Comparison of ENCODE assay signal across 1 cellular context in the genomic region with DNA sequence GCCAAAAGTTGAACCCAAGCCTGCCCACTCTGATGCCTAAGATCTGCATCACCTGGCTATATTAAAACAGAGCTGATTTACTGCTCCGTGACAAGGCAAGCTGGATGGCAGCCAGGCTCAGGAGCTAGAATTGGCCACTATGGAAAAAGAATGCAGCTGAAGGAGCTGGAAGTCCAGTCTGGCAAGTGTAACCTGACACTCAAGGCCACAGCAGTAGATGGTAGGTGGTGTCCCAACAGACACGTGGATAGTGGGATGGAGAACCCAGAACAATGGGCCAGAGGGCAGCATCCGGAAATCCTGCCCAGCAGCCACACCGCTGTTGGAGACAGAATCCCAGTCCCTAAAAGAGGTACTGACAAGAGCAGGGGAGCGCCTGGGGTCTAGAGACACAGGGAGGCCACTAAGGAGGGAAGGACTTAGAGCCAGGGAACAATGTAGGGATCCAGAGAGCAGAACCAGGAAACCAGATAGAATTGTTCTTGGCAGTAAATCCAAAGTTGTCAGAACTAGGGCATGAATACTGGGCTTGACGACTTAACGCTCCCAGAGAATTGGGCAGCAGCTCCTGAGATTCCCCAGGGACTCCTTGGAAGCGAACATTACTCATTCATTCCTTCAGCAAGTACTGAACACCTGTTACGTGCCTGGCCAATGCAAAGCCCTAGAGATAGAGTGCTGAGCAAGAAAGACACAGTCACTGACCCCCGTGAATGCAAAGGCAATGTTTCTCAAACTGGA.
A peak's percentile ranks its signal among the peaks of the same experiment; 100 is the strongest.
TF ChIP-seq lines count a peak whose summit lies in the region.

No MANE protein-coding gene starts in this region.

TF ChIP-seq in HEK293, 187 proteins besides CTCF, POLR2A, EP300 and RAD21 (continued from another document):
- TF ChIP-seq OSR2 (tag by site-specific recombination; IDR thresholded peaks at IDR 0.05) = peak; percentile 65
- TF ChIP-seq, protein P1, sequence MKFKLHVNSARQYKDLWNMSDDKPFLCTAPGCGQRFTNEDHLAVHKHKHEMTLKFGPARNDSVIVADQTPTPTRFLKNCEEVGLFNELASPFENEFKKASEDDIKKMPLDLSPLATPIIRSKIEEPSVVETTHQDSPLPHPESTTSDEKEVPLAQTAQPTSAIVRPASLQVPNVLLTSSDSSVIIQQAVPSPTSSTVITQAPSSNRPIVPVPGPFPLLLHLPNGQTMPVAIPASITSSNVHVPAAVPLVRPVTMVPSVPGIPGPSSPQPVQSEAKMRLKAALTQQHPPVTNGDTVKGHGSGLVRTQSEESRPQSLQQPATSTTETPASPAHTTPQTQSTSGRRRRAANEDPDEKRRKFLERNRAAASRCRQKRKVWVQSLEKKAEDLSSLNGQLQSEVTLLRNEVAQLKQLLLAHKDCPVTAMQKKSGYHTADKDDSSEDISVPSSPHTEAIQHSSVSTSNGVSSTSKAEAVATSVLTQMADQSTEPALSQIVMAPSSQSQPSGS (tag by site-specific recombination; IDR thresholded peaks at IDR 0.05; ENCODE audit: low read depth) = no peak
- TF ChIP-seq ZNF335 (tag by site-specific recombination; conservative IDR thresholded peaks at IDR 0.05) = no peak
- peak; percentile 40; the same call in 1 of the 2 replicates for TF ChIP-seq MZF1 (tag by site-specific recombination; IDR thresholded peaks at IDR 0.05; ENCODE audit: borderline replicate concordance)
- no peak for TF ChIP-seq SP3 (tag by site-specific recombination; IDR thresholded peaks at IDR 0.05)
- TF ChIP-seq KLF8 (tag by site-specific recombination; IDR thresholded peaks at IDR 0.05) = no peak
- no peak for TF ChIP-seq ZXDB (tag by site-specific recombination; IDR thresholded peaks at IDR 0.05)
- TF ChIP-seq ZBTB7A (tag by site-specific recombination; IDR thresholded peaks at IDR 0.05; ENCODE audit: low read depth) = no peak
- no peak for TF ChIP-seq ZNF521 (tag by site-specific recombination; IDR thresholded peaks at IDR 0.05)
- TF ChIP-seq, protein P2, sequence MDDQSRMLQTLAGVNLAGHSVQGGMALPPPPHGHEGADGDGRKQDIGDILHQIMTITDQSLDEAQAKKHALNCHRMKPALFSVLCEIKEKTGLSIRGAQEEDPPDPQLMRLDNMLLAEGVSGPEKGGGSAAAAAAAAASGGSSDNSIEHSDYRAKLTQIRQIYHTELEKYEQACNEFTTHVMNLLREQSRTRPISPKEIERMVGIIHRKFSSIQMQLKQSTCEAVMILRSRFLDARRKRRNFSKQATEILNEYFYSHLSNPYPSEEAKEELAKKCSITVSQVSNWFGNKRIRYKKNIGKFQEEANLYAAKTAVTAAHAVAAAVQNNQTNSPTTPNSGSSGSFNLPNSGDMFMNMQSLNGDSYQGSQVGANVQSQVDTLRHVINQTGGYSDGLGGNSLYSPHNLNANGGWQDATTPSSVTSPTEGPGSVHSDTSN (CRISPR knock-in tag; IDR thresholded peaks at IDR 0.05) = no peak
- TF ChIP-seq, protein P3, sequence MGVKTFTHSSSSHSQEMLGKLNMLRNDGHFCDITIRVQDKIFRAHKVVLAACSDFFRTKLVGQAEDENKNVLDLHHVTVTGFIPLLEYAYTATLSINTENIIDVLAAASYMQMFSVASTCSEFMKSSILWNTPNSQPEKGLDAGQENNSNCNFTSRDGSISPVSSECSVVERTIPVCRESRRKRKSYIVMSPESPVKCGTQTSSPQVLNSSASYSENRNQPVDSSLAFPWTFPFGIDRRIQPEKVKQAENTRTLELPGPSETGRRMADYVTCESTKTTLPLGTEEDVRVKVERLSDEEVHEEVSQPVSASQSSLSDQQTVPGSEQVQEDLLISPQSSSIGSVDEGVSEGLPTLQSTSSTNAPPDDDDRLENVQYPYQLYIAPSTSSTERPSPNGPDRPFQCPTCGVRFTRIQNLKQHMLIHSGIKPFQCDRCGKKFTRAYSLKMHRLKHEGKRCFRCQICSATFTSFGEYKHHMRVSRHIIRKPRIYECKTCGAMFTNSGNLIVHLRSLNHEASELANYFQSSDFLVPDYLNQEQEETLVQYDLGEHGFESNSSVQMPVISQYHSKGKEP (tag by site-specific recombination; IDR thresholded peaks at IDR 0.05) = no peak
- TF ChIP-seq, protein P4, sequence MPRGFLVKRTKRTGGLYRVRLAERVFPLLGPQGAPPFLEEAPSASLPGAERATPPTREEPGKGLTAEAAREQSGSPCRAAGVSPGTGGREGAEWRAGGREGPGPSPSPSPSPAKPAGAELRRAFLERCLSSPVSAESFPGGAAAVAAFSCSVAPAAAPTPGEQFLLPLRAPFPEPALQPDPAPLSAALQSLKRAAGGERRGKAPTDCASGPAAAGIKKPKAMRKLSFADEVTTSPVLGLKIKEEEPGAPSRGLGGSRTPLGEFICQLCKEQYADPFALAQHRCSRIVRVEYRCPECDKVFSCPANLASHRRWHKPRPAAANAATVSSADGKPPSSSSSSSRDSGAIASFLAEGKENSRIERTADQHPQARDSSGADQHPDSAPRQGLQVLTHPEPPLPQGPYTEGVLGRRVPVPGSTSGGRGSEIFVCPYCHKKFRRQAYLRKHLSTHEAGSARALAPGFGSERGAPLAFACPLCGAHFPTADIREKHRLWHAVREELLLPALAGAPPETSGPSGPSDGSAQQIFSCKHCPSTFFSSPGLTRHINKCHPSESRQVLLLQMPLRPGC (tag by site-specific recombination; IDR thresholded peaks at IDR 0.05) = no peak
- peak; percentile 24; the same call in 1 of the 2 replicates for TF ChIP-seq ZFHX2 (tag by site-specific recombination; conservative IDR thresholded peaks at IDR 0.05)
- TF ChIP-seq ZNF777 (tag by site-specific recombination; IDR thresholded peaks at IDR 0.05; ENCODE audit: borderline replicate concordance) = no peak
- no peak for TF ChIP-seq ZNF830 (tag by site-specific recombination; IDR thresholded peaks at IDR 0.05; ENCODE audit: low read depth)
- TF ChIP-seq, protein P5, sequence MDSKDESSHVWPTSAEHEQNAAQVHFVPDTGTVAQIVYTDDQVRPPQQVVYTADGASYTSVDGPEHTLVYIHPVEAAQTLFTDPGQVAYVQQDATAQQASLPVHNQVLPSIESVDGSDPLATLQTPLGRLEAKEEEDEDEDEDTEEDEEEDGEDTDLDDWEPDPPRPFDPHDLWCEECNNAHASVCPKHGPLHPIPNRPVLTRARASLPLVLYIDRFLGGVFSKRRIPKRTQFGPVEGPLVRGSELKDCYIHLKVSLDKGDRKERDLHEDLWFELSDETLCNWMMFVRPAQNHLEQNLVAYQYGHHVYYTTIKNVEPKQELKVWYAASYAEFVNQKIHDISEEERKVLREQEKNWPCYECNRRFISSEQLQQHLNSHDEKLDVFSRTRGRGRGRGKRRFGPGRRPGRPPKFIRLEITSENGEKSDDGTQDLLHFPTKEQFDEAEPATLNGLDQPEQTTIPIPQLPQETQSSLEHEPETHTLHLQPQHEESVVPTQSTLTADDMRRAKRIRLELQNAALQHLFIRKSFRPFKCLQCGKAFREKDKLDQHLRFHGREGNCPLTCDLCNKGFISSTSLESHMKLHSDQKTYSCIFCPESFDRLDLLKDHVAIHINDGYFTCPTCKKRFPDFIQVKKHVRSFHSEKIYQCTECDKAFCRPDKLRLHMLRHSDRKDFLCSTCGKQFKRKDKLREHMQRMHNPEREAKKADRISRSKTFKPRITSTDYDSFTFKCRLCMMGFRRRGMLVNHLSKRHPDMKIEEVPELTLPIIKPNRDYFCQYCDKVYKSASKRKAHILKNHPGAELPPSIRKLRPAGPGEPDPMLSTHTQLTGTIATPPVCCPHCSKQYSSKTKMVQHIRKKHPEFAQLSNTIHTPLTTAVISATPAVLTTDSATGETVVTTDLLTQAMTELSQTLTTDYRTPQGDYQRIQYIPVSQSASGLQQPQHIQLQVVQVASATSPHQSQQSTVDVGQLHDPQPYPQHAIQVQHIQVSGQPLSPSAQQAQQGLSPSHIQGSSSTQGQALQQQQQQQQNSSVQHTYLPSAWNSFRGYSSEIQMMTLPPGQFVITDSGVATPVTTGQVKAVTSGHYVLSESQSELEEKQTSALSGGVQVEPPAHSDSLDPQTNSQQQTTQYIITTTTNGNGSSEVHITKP (tag by site-specific recombination; IDR thresholded peaks at IDR 0.05) = peak; percentile 25; the same call in 1 of the 2 replicates
- no peak for TF ChIP-seq ZNF184 (tag by site-specific recombination; IDR thresholded peaks at IDR 0.05)
- TF ChIP-seq ZNF558 (tag by site-specific recombination; IDR thresholded peaks at IDR 0.05) = no peak
- TF ChIP-seq, protein P6, sequence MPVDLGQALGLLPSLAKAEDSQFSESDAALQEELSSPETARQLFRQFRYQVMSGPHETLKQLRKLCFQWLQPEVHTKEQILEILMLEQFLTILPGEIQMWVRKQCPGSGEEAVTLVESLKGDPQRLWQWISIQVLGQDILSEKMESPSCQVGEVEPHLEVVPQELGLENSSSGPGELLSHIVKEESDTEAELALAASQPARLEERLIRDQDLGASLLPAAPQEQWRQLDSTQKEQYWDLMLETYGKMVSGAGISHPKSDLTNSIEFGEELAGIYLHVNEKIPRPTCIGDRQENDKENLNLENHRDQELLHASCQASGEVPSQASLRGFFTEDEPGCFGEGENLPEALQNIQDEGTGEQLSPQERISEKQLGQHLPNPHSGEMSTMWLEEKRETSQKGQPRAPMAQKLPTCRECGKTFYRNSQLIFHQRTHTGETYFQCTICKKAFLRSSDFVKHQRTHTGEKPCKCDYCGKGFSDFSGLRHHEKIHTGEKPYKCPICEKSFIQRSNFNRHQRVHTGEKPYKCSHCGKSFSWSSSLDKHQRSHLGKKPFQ (tag by site-specific recombination; IDR thresholded peaks at IDR 0.05) = no peak
- no peak for TF ChIP-seq ZNF837 (tag by site-specific recombination; IDR thresholded peaks at IDR 0.05)
- TF ChIP-seq, protein P7, sequence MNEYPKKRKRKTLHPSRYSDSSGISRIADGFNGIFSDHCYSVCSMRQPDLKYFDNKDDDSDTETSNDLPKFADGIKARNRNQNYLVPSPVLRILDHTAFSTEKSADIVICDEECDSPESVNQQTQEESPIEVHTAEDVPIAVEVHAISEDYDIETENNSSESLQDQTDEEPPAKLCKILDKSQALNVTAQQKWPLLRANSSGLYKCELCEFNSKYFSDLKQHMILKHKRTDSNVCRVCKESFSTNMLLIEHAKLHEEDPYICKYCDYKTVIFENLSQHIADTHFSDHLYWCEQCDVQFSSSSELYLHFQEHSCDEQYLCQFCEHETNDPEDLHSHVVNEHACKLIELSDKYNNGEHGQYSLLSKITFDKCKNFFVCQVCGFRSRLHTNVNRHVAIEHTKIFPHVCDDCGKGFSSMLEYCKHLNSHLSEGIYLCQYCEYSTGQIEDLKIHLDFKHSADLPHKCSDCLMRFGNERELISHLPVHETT (tag by site-specific recombination; IDR thresholded peaks at IDR 0.05) = no peak
